1 cellular context compared by ENCODE assay signal in genomic region chr3:141498592-141499223, GRCh38.
TF ChIP-seq lines count a peak whose summit lies in the region.

No MANE protein-coding gene starts in this region.

TF ChIP-seq in GM23338, 12 proteins besides CTCF, POLR2A, EP300 and RAD21 (continued from another document):
- TF ChIP-seq REST (IDR thresholded peaks at IDR 0.05; ENCODE audit: unreplicated experiment) = no peak
- TF ChIP-seq NANOG (IDR thresholded peaks at IDR 0.05; ENCODE audit: borderline replicate concordance) = no peak
- no peak for TF ChIP-seq EZH2phosphoT487 (IDR thresholded peaks at IDR 0.05; ENCODE audit: unreplicated experiment)
- no peak for TF ChIP-seq JUNB (IDR thresholded peaks at IDR 0.05; ENCODE audit: unreplicated experiment)
- TF ChIP-seq CREB1 (CRISPR knock-in tag; IDR thresholded peaks at IDR 0.05; ENCODE audit: low read depth) = no peak
- no peak for TF ChIP-seq EZH2 (IDR thresholded peaks at IDR 0.05; ENCODE audit: low read depth, unreplicated experiment)
- TF ChIP-seq ZNF114 (CRISPR knock-in tag; IDR thresholded peaks at IDR 0.05) = no peak
- no peak for TF ChIP-seq ZNF331 (CRISPR knock-in tag; IDR thresholded peaks at IDR 0.05; ENCODE audit: low read depth)
- TF ChIP-seq ETS1 (IDR thresholded peaks at IDR 0.05) = no peak
